Comparison of ENCODE assay signal across 9 cellular contexts in the genomic region with DNA sequence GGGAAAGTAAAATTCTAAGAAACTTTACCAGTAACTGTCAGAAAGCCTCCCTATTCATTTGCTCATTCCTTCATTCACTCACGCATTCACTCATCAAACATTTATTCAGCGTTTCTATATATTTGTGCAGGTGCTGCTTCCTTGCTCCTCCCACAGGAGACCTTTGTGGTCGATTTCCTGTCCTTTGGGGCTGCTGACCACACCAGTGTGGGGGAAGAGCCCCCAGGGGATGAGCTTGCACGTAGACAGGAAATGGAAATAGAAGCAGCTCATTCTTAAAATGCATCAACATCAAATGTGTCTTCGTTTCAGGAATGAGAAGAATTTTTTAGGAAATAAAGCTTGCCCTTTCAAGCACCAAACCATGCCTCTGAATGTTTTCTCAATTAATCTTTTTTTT.
A peak's percentile ranks its signal among the peaks of the same experiment; 100 is the strongest.
DNase-seq lines count a peak whose midpoint lies in the region; ATAC-seq and TF ChIP-seq lines count a peak whose summit lies in the region.
"Had no signal": no experiment of that assay in that cellular context is flagged by ENCODE, and none has a peak within 500 bp of the region (broad histone marks: within the 10 kb centered on the region; RNA-seq: fewer than 3 reads in every experiment).

No MANE protein-coding gene starts in this region.

- TF ChIP-seq CTCF in GM12865 (IDR thresholded peaks at IDR 0.05; ENCODE audit: insufficient read depth, low read depth, low read length, missing control alignments) (no peak), nephron progenitor cell (IDR thresholded peaks at IDR 0.05) (no peak)

- H3K27ac Mint-ChIP-seq in nephron progenitor cell = no peak overlapping the region

- H3K27me3 Mint-ChIP-seq in nephron progenitor cell (ENCODE audit: low read depth, poor library complexity) = peaks cover 3% of the 10 kb centered on the region

- DNase-seq in GM12865 (ENCODE audit: low read depth) = peak; percentile 96
- peak; percentile 32 for DNase-seq in NCI-H748 treated with DMSO at 0.1 percent for 48 hours (lab: John Stamatoyannopoulos, UW)
- DNase-seq in fibroblast of gingiva (ENCODE audit: low read depth) = peak; percentile 7
- no peak for DNase-seq in SKM-1 (lab: John Stamatoyannopoulos, UW; ENCODE audit: unreplicated experiment)
- no peak for DNase-seq in iPS-NIHi11 (ENCODE audit: low spot score)
- no peak for DNase-seq in nephron progenitor cell
- DNase-seq in SIG-M5 (lab: John Stamatoyannopoulos, UW) = no peak

- H3K36me3 Mint-ChIP-seq in nephron progenitor cell (ENCODE audit: low read depth) = no peaks in the 10 kb centered on the region

- peaks cover 39% of the 10 kb centered on the region for H3K4me1 Mint-ChIP-seq in nephron progenitor cell

- H3K4me3 Mint-ChIP-seq in nephron progenitor cell = no peak overlapping the region

- no peaks in the 10 kb centered on the region for H3K9me3 Mint-ChIP-seq in nephron progenitor cell

- peak overlapping the region; percentile 46 for H3K4me3 ChIP-seq in GM12865 (ENCODE audit: low read depth, low read length)
- H3K4me3 ChIP-seq: lung had no signal

- ATAC-seq in GM21737 (IDR thresholded peaks at IDR 0.05; ENCODE audit: unreplicated experiment) = peak; percentile 46

Comparison
In these comparisons a context has a peak if more than half of its experiments do, and no peak if none do; other contexts are left out.
1. DNase-seq: peak in GM12865 (single experiment), NCI-H748 treated with DMSO at 0.1 percent for 48 hours (single experiment) and fibroblast of gingiva (single experiment); none in SKM-1 (single experiment), iPS-NIHi11 (single experiment), nephron progenitor cell (single experiment) and SIG-M5 (single experiment).